ENCODE assay signal across 10 cellular contexts in genomic region chrX:70479970-70480659, GRCh38. TPM values are rescaled to one million over a fixed set of nuclear protein-coding genes. Genes with fewer than 3 reads are reported as not detected.
DNase-seq lines count a peak whose midpoint lies in the region; ATAC-seq, FAIRE-seq and TF ChIP-seq lines count a peak whose summit lies in the region.
"Had no signal": no experiment of that assay in that cellular context is flagged by ENCODE, and none has a peak within 500 bp of the region (broad histone marks: within the 10 kb centered on the region; RNA-seq: fewer than 3 reads in every experiment).

No MANE protein-coding gene starts in this region.

- H3K36me3 ChIP-seq in esophagus (ENCODE audit: control insufficient read depth in 2 of 2, insufficient read depth in 2 of 2, low read length in 1 of 2), result no peaks in the 10 kb centered on the region

- no peak for TF ChIP-seq POLR2A in GM12891 (IDR thresholded peaks at IDR 0.05; ENCODE audit: low read depth, low read length)

- peak; percentile 51 for DNase-seq in Daoy (ENCODE audit: low read depth)
- DNase-seq in NCI-H748 treated with DMSO at 0.1 percent for 48 hours (lab: John Stamatoyannopoulos, UW), result peak; percentile 1
- DNase-seq in activated effector memory CD4-positive, alpha-beta T cell treated with Interleukin-2 at 50 U/mL for 16 hours, result no peak
- no peak for DNase-seq in NCI-H2171 (lab: John Stamatoyannopoulos, UW)
- no peak for DNase-seq in T-cell
- DNase-seq in GM12891 (ENCODE audit: insufficient read length, low spot score), result no peak
- DNase-seq: stimulated activated CD4-positive, alpha-beta T cell treated with anti-CD3 and anti-CD28 coated beads, Interleukin-1b, Interleukin-23, amount 100 ng/mL, for 48 hours had no signal

- peaks cover 31% of the 10 kb centered on the region for H3K36me3 Mint-ChIP-seq in nephron (ENCODE audit: low read depth)
- H3K36me3 Mint-ChIP-seq in T-cell, result peaks cover 8% of the 10 kb centered on the region

- no peaks in the 10 kb centered on the region for H3K27me3 Mint-ChIP-seq in nephron (ENCODE audit: low read depth)
- peaks cover 0 to 10% of the 10 kb centered on the region in 2 donors for H3K27me3 Mint-ChIP-seq in T-cell
- H3K27me3 Mint-ChIP-seq: activated naive CD8-positive, alpha-beta T cell had no signal

- H3K9me3 Mint-ChIP-seq in nephron (no peaks in the 10 kb centered on the region), T-cell (no peaks in the 10 kb centered on the region)

- no peak overlapping the region for H3K4me3 ChIP-seq in esophagus (ENCODE audit: low read depth in 1 of 2, low read length in 2 of 2)

- WGBS in esophagus, 2 donors, result 31 to 39% methylated on average over 6 of the region's 6 CpGs

- H3K4me1 Mint-ChIP-seq in nephron (peaks cover 57% of the 10 kb centered on the region), T-cell (peaks cover 0 to 2% (median 2%) of the 10 kb centered on the region in 3 donors)

- peak overlapping the region; percentile 67 to 82 for H3K27ac ChIP-seq in esophagus (ENCODE audit: low read depth in 2 of 2, low read length in 1 of 2)

- H3K27me3 ChIP-seq in esophagus (ENCODE audit: control insufficient read depth in 1 of 2, insufficient read depth in 2 of 2, low read length in 2 of 2), result peaks cover 0 to 5% of the 10 kb centered on the region in 2 donors

- CTCF ChIA-PET in T-cell (lab: Charles Lee), result interaction anchor here in 1 of 2 donors (1.1 kb wide), 1 partner anchor 9 kb away, joined by 5 read pairs; no protein-coding TSS in a partner anchor

- H3K9me3 ChIP-seq in esophagus (ENCODE audit: control insufficient read depth in 2 of 2, insufficient read depth in 1 of 2, low read depth in 1 of 2, low read length in 1 of 2), result no peaks in the 10 kb centered on the region

- peaks cover 0 to 14% of the 10 kb centered on the region in 2 donors for H3K4me1 ChIP-seq in esophagus (ENCODE audit: control insufficient read depth in 2 of 2, insufficient read depth in 2 of 2, low read length in 1 of 2)

- peak overlapping the region in 2 of 3 experiments; percentile 71 to 78 for H3K27ac Mint-ChIP-seq in nephron
- no peak overlapping the region for H3K27ac Mint-ChIP-seq in T-cell
- H3K27ac Mint-ChIP-seq: activated naive CD8-positive, alpha-beta T cell had no signal

- TF ChIP-seq CTCF in nephron (IDR thresholded peaks at IDR 0.05; ENCODE audit: unreplicated experiment in 3 of 3), result no peak

- no peak for FAIRE-seq in GM12891 (lab: Jason Lieb, UNC)

- POLR2A ChIA-PET in T-cell (lab: Charles Lee), result no interaction called here

- H3K4me3 Mint-ChIP-seq in nephron (peak overlapping the region in 1 of 3 experiments; percentile 29), T-cell (no peak overlapping the region)
- H3K4me3 Mint-ChIP-seq: activated naive CD8-positive, alpha-beta T cell had no signal

- no peak for ATAC-seq in T-cell (replicated peaks in 1 of 4)

TF ChIP-seq in GM12891, 5 proteins besides CTCF, POLR2A, EP300 and RAD21:
- no peak for TF ChIP-seq POU2F2 (IDR thresholded peaks at IDR 0.05; ENCODE audit: low read depth, low read length)
- no peak for TF ChIP-seq TAF1 (IDR thresholded peaks at IDR 0.05; ENCODE audit: low read depth, low read length)
- TF ChIP-seq PAX5 (IDR thresholded peaks at IDR 0.05; ENCODE audit: insufficient read depth, low read length, severe bottlenecking), result no peak
- TF ChIP-seq SPI1 (IDR thresholded peaks at IDR 0.05; ENCODE audit: low read depth, low read length), result no peak
- no peak for TF ChIP-seq POLR2AphosphoS5 (IDR thresholded peaks at IDR 0.05; ENCODE audit: low read depth, low read length)
TF ChIP-seq in GM12891: peak in this region for 0.

RNA-seq across cellular contexts. Expression of gene DLG3, which starts 35.5 kb away (rescaled TPM):
- total RNA-seq in Daoy (2014; rRNA removed; shearing (Covaris generic)), result 5.9 and 10.1 TPM in 2 replicates
- polyA plus RNA-seq in esophagus, result 10 to 100 TPM; 13.8 to 19.0 TPM
- 10 to 100 TPM in 3 of 5 donors, 1 to 10 TPM in 2; 6.2 to 14.1 (median 10.3) TPM for total RNA-seq in T-cell
- 0.47 TPM for polyA plus RNA-seq in GM12891 (2012; ENCODE audit: low read depth, missing spikeins)

RNA-seq across cellular contexts. Expression of gene GDPD2, which starts 57.0 kb away (rescaled TPM):
- not detected in 2 replicates for total RNA-seq in Daoy (2014; rRNA removed; shearing (Covaris generic))
- under 1 TPM; 0.28 to 0.34 TPM for polyA plus RNA-seq in esophagus
- not detected for total RNA-seq in T-cell
- polyA plus RNA-seq in GM12891 (2012; ENCODE audit: low read depth, missing spikeins), result not detected

Comparison
In these comparisons a context has a peak if more than half of its experiments do, and no peak if none do; other contexts are left out.
1. DNase-seq: peak in Daoy (single experiment) and NCI-H748 treated with DMSO at 0.1 percent for 48 hours (single experiment); none in activated effector memory CD4-positive, alpha-beta T cell treated with Interleukin-2 at 50 U/mL for 16 hours (single experiment), NCI-H2171 (single experiment), T-cell (0 of 34) and GM12891 (single experiment).
2. H3K27ac Mint-ChIP-seq: peak in nephron (2 of 3); none in T-cell (0 of 2).